Comparison of ENCODE assay signal across 1 cellular context in the genomic region with DNA sequence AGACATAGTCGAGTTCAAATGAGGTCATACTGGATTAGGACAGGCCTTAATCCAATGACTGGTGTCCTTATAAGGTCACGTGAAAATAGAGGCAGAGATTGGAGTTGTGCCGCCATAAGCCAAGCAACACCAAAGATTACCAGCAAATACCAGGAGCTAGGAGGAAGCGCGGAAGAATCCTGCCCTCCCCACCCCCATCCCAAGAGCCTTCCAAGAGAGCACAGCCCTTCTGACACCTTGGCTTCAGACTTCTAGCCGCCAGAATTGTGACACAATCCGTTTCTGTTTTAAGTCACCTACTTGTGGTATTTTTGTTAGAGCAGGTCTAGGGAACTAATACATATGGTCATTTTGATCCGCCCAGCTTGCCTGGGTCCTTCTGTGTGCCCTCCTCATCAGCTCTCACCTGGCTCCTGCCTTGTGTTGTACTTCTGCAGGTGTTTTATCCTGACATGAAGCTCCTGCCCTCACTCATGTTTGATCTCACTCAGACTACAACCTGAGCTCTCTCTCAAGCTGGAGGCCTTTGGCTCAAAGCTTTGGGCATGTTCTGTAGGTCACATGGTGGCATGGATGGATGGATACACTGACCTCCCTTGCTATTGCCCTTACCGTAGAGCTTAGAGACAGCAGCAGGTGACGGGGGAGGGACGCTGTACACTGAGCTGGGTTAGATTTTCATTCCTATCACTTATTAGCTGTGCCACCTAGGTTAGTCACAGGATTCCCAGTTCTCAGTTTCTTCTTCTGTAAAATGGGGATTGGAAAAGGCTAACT.
TF ChIP-seq lines count a peak whose summit lies in the region.

No MANE protein-coding gene starts in this region.

TF ChIP-seq in H1, 55 proteins besides CTCF, POLR2A, EP300 and RAD21:
- TF ChIP-seq HDAC6 (IDR thresholded peaks at IDR 0.05; ENCODE audit: low read depth, low read length) (no peak), SRF (IDR thresholded peaks at IDR 0.05; ENCODE audit: low read depth, low read length) (no peak), GABPA (IDR thresholded peaks at IDR 0.05; ENCODE audit: borderline replicate concordance, insufficient read depth, low read length) (no peak), SP2 (IDR thresholded peaks at IDR 0.05; ENCODE audit: low read length) (no peak), BRCA1 (IDR thresholded peaks at IDR 0.05; ENCODE audit: low read depth, low read length) (no peak), MAFK (IDR thresholded peaks at IDR 0.05; ENCODE audit: low read depth, low read length) (no peak), YY1 (IDR thresholded peaks at IDR 0.05; ENCODE audit: low read depth, low read length) (no peak), NANOG (IDR thresholded peaks at IDR 0.05; ENCODE audit: insufficient read depth, low read depth, low read length, poor library complexity, severe bottlenecking) (no peak), CBX5 (IDR thresholded peaks at IDR 0.05; ENCODE audit: low read depth, low read length) (no peak), TCF12 (IDR thresholded peaks at IDR 0.05; ENCODE audit: low read depth, low read length) (no peak)
- TF ChIP-seq, protein P1, sequence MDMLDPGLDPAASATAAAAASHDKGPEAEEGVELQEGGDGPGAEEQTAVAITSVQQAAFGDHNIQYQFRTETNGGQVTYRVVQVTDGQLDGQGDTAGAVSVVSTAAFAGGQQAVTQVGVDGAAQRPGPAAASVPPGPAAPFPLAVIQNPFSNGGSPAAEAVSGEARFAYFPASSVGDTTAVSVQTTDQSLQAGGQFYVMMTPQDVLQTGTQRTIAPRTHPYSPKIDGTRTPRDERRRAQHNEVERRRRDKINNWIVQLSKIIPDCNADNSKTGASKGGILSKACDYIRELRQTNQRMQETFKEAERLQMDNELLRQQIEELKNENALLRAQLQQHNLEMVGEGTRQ (IDR thresholded peaks at IDR 0.05; ENCODE audit: low read length) = no peak
- TF ChIP-seq, protein P2, sequence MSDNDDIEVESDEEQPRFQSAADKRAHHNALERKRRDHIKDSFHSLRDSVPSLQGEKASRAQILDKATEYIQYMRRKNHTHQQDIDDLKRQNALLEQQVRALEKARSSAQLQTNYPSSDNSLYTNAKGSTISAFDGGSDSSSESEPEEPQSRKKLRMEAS (IDR thresholded peaks at IDR 0.05) = no peak
